ENCODE assay signal across 16 cellular contexts in genomic region chr11:76263657-76264056, GRCh38.
"Had no signal": no experiment of that assay in that cellular context is flagged by ENCODE, and none has a peak within 500 bp of the region (broad histone marks: within the 10 kb centered on the region; RNA-seq: fewer than 3 reads in every experiment).

No MANE protein-coding gene starts in this region.

- DNase-seq: activated CD4-positive, alpha-beta T cell treated with anti-CD3 and anti-CD28 coated beads, Interleukin-2, amount 10 ng/mL, durations not matched to agents 24 days and 14 days; activated CD4-positive, CD25-positive, alpha-beta regulatory T cell; activated CD8-positive, alpha-beta memory T cell treated with anti-CD3 and anti-CD28 coated beads, Interleukin-2, amount 50 U/mL, for 4 hours; activated CD8-positive, alpha-beta T cell treated with anti-CD3 and anti-CD28 coated beads, Interleukin-2, amount 10 ng/mL, durations not matched to agents 7 days and 5 days; activated naive CD8-positive, alpha-beta T cell treated with anti-CD3 and anti-CD28 coated beads for 36 hours; activated T-cell treated with anti-CD3 and anti-CD28 coated beads, Interleukin-2, amount 50 U/mL, for 72 hours; cerebellar nuclear complex; kidney; mesendoderm; right lobe of liver; stimulated activated naive CD8-positive, alpha-beta T cell treated with anti-CD3 and anti-CD28 coated beads, Interleukin-15, Interleukin-2, amounts not matched to agents 100 U/mL and 50 U/mL, for 24 hours; T-helper 1 cell; testis; upper lobe of right lung had no signal

- H3K27ac ChIP-seq: right lobe of liver, SK-N-MC, testis, upper lobe of right lung had no signal

- ATAC-seq: activated CD8-positive, alpha-beta T cell treated with anti-CD3 and anti-CD28 coated beads, Interleukin-2, amount 10 ng/mL, durations not matched to agents 7 days and 5 days; activated T-cell treated with anti-CD3 and anti-CD28 coated beads, Interleukin-2, amount 50 U/mL, for 72 hours; natural killer cell treated with Interleukin-12 subunit alpha and Interleukin-12 subunit beta and Interleukin-15 and Interleukin-18, amount 100 ng/mL, for 72 hours; right lobe of liver; stimulated activated naive CD8-positive, alpha-beta T cell treated with anti-CD3 and anti-CD28 coated beads, Interleukin-15, Interleukin-2, amounts not matched to agents 100 U/mL and 50 U/mL, for 24 hours; upper lobe of right lung had no signal
